1 cellular context compared by ENCODE assay signal in genomic region chr21:25360593-25360992, GRCh38.
TF ChIP-seq lines count a peak whose summit lies in the region.

No MANE protein-coding gene starts in this region.

TF ChIP-seq in HepG2, 621 proteins besides CTCF, POLR2A, EP300 and RAD21 (continued from another document):
- no peak for TF ChIP-seq ZBTB4 (CRISPR knock-in tag; IDR thresholded peaks at IDR 0.05; ENCODE audit: borderline replicate concordance)
- TF ChIP-seq SP2 (CRISPR knock-in tag; IDR thresholded peaks at IDR 0.05), result no peak
- no peak for TF ChIP-seq KIAA2018 (CRISPR knock-in tag; IDR thresholded peaks at IDR 0.05; ENCODE audit: borderline replicate concordance)
- no peak for TF ChIP-seq ZNF597 (CRISPR knock-in tag; IDR thresholded peaks at IDR 0.05)
- no peak for TF ChIP-seq SRSF1 (optimal IDR thresholded peaks at IDR 0.05; ENCODE audit: low read depth, low read length)
- no peak for TF ChIP-seq PLSCR1 (CRISPR knock-in tag; IDR thresholded peaks at IDR 0.05; ENCODE audit: borderline replicate concordance)
- no peak for TF ChIP-seq KLF12 (CRISPR knock-in tag; IDR thresholded peaks at IDR 0.05; ENCODE audit: borderline replicate concordance)
- TF ChIP-seq ZNF280D (CRISPR knock-in tag; IDR thresholded peaks at IDR 0.05), result no peak
- TF ChIP-seq ZNF703 (CRISPR knock-in tag; IDR thresholded peaks at IDR 0.05; ENCODE audit: borderline replicate concordance), result no peak
- TF ChIP-seq ZNF546 (CRISPR knock-in tag; conservative IDR thresholded peaks at IDR 0.05), result no peak
- no peak for TF ChIP-seq RFX5 (IDR thresholded peaks at IDR 0.05; ENCODE audit: low read depth, low read length)
- TF ChIP-seq KAT7 (CRISPR knock-in tag; IDR thresholded peaks at IDR 0.05; ENCODE audit: borderline replicate concordance), result no peak
- TF ChIP-seq ZNF558 (CRISPR knock-in tag; IDR thresholded peaks at IDR 0.05; ENCODE audit: borderline replicate concordance), result no peak
